Comparison of ENCODE assay signal across 8 cellular contexts in genomic region chrX:18309401-18309800, GRCh38.
"Had no signal": no experiment of that assay in that cellular context is flagged by ENCODE, and none has a peak within 500 bp of the region (broad histone marks: within the 10 kb centered on the region; RNA-seq: fewer than 3 reads in every experiment).

No MANE protein-coding gene starts in this region.

- H3K9me3 Mint-ChIP-seq: IgD-negative memory B cell had no signal

- ATAC-seq: HepG2 had no signal

- DNase-seq: IMR-90, KBM-7, KG1 had no signal

- H3K27ac Mint-ChIP-seq: IgD-negative memory B cell had no signal

- H3K4me3 Mint-ChIP-seq: IgD-negative memory B cell had no signal

- H3K9ac ChIP-seq: KMS-11 had no signal

- H3K4me1 Mint-ChIP-seq: IgD-negative memory B cell had no signal

- H3K27me3 Mint-ChIP-seq: IgD-negative memory B cell had no signal

- H3K27ac ChIP-seq: HL-60, KMS-11 had no signal

- FAIRE-seq: HTR-8/SVneo had no signal

- H3K4me2 ChIP-seq: KMS-11 had no signal
